23 cellular contexts compared by ENCODE assay signal in the genomic region with DNA sequence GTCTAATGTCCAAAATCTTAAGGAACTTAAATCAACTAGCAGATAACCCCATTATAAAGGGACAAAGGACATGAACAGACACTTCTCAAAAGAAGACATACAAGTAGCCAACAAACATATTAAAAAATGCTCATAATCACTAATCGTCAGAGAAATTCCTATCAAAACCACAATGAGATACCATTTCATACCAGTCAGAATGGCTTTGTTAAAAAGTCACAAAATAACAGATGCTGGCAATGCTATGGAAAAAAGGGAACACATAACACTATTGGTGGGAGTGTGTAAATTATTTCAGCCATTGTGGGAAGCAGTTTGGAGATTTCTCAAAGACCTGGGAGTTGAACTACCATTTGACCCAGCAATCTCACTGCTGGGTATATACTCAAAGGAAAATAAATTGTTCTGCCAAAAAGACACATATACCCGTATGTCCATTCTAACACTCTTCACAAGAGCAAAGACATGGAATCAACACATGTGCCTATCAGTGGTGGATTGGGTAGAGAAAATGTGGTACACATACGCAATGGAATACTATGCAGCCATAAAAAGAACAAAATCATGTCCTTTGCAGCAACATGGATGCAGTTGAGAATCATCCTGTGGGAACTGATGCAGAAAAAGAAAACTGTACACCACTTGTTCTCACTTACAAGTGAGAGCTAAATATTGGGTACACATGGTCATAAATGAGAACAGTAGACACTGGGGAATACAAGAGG.
DNase-seq lines count a peak whose midpoint lies in the region; ATAC-seq, FAIRE-seq and TF ChIP-seq lines count a peak whose summit lies in the region.
"Had no signal": no experiment of that assay in that cellular context is flagged by ENCODE, and none has a peak within 500 bp of the region (broad histone marks: within the 10 kb centered on the region; RNA-seq: fewer than 3 reads in every experiment).

No MANE protein-coding gene starts in this region.

- no peak overlapping the region for H3K9ac ChIP-seq in GM23248
- no peak overlapping the region for H3K9ac ChIP-seq in astrocyte (ENCODE audit: low read length)
- H3K9ac ChIP-seq in neuronal stem cell (ENCODE audit: low read depth, low read length, poor library complexity), result no peak overlapping the region
- H3K9ac ChIP-seq: BLaER1 treated with 17β-estradiol and CSF1 and Interleukin-3, amounts not matched to agents 10 nM and 100 nM had no signal

- H3K27ac ChIP-seq in GM23248 (peak overlapping the region; percentile 18; the same call in 1 of the 2 replicates), astrocyte (ENCODE audit: low read depth, low read length) (no peak overlapping the region), neuronal stem cell (replicated peaks; ENCODE audit: low read length) (no peak overlapping the region), right cardiac atrium (ENCODE audit: low read length) (no peak overlapping the region)
- H3K27ac ChIP-seq: BLaER1 treated with 17β-estradiol and CSF1 and Interleukin-3, amounts not matched to agents 10 nM and 100 nM; HL-60; SJSA1 had no signal

- H3K4me3 ChIP-seq in AG10803 (ENCODE audit: low read length) (no peak overlapping the region), GM23248 (no peak overlapping the region), astrocyte (ENCODE audit: insufficient read depth, low read depth, low read length) (no peak overlapping the region), fibroblast of pulmonary artery (replicated peaks; ENCODE audit: low read depth, low read length) (no peak overlapping the region), neuronal stem cell (ENCODE audit: low read length in 2 of 2) (no peak overlapping the region), right cardiac atrium (ENCODE audit: low read length) (no peak overlapping the region)
- H3K4me3 ChIP-seq: BLaER1 treated with 17β-estradiol and CSF1 and Interleukin-3, amounts not matched to agents 10 nM and 100 nM; GM23338; SJSA1 had no signal

- no peak overlapping the region for H2BK12ac ChIP-seq in neuronal stem cell (ENCODE audit: low read length)

- H3K4me2 ChIP-seq in GM23248 (ENCODE audit: unreplicated experiment) (peak overlapping the region; percentile 13), astrocyte (ENCODE audit: low read length) (no peak overlapping the region), neuronal stem cell (ENCODE audit: insufficient read depth, low read length, poor library complexity, severe bottlenecking) (no peak overlapping the region)
- H3K4me2 ChIP-seq: BLaER1 treated with 17β-estradiol and CSF1 and Interleukin-3, amounts not matched to agents 10 nM and 100 nM; GM23338 had no signal

- H3K27me3 ChIP-seq in GM23248 (replicated peaks; ENCODE audit: insufficient read depth), result no peaks in the 10 kb centered on the region
- H3K27me3 ChIP-seq in astrocyte (ENCODE audit: insufficient read depth, low read length), result no peaks in the 10 kb centered on the region
- no peaks in the 10 kb centered on the region for H3K27me3 ChIP-seq in neuronal stem cell (ENCODE audit: control insufficient read depth in 3 of 3, insufficient read depth in 3 of 3, low read depth in 1 of 3, low read length in 3 of 3)
- H3K27me3 ChIP-seq in right cardiac atrium (ENCODE audit: control insufficient read depth, insufficient read depth), result no peaks in the 10 kb centered on the region
- H3K27me3 ChIP-seq: BLaER1 treated with 17β-estradiol and CSF1 and Interleukin-3, amounts not matched to agents 10 nM and 100 nM; SJSA1 had no signal

- TF ChIP-seq CTCF in AG10803 (conservative IDR thresholded peaks at IDR 0.05; ENCODE audit: low read length) (no peak), astrocyte (IDR thresholded peaks at IDR 0.05; ENCODE audit: insufficient read depth, low read depth, low read length) (no peak), fibroblast of pulmonary artery (IDR thresholded peaks at IDR 0.05; ENCODE audit: low read length, missing control alignments) (no peak)

- H3K4me1 Mint-ChIP-seq in astrocyte (ENCODE audit: low read depth, unreplicated experiment), result peaks cover 20% of the 10 kb centered on the region

- H3K9me3 ChIP-seq in GM23248 (ENCODE audit: low read depth) (no peaks in the 10 kb centered on the region), astrocyte (ENCODE audit: insufficient read depth, low read depth, low read length) (no peaks in the 10 kb centered on the region), neuronal stem cell (replicated peaks in 1 of 2; ENCODE audit: control insufficient read depth in 2 of 2, insufficient read depth in 1 of 2, low read depth in 1 of 2, low read length in 2 of 2) (peaks cover 0 to 17% of the 10 kb centered on the region in 2 donors), right cardiac atrium (ENCODE audit: control insufficient read depth, low read length) (no peaks in the 10 kb centered on the region)
- H3K9me3 ChIP-seq: SJSA1 had no signal

- intact Hi-C loops in right cardiac atrium (cut with DNase I), result no loop called here

- H4K20me1 ChIP-seq in GM23248 (ENCODE audit: insufficient read depth), result 0 out of 2 replicates have a peak, but pooled peaks cover 7% of the 10 kb centered on the region
- H4K20me1 ChIP-seq in astrocyte (ENCODE audit: insufficient read depth, low read length), result peaks cover 32% of the 10 kb centered on the region

- peaks cover 1% of the 10 kb centered on the region for H3F3A ChIP-seq in GM23248 (ENCODE audit: insufficient read depth)

- peaks cover 99% of the 10 kb centered on the region for H3K79me2 ChIP-seq in GM23248 (ENCODE audit: insufficient read depth)
- peaks cover 82% of the 10 kb centered on the region for H3K79me2 ChIP-seq in astrocyte (ENCODE audit: insufficient read depth, low read length)

- no peak overlapping the region for H3K18ac ChIP-seq in neuronal stem cell (ENCODE audit: low read length)

- H3K23ac ChIP-seq in neuronal stem cell (ENCODE audit: low read depth, low read length, poor library complexity), result no peak overlapping the region

- H2AK5ac ChIP-seq in neuronal stem cell (ENCODE audit: low read depth, low read length), result no peak overlapping the region

- H3K36me3 ChIP-seq in GM23248 (ENCODE audit: low read depth) (peaks cover 9% of the 10 kb centered on the region; the same call in 1 of the 2 replicates), astrocyte (ENCODE audit: insufficient read depth, low read length) (peaks cover 7% of the 10 kb centered on the region), neuronal stem cell (replicated peaks in 1 of 2; ENCODE audit: control insufficient read depth in 2 of 2, insufficient read depth in 2 of 2, low read length in 2 of 2) (peaks cover 5 to 20% of the 10 kb centered on the region in 2 donors)

- H3K36me3 Mint-ChIP-seq in astrocyte (ENCODE audit: low read depth, unreplicated experiment), result peaks cover 3% of the 10 kb centered on the region

- no peak overlapping the region for H3K4ac ChIP-seq in neuronal stem cell (ENCODE audit: low read length)

- H3K79me1 ChIP-seq in neuronal stem cell (ENCODE audit: low read depth, low read length), result peaks cover 3% of the 10 kb centered on the region

- no peak overlapping the region for H2BK5ac ChIP-seq in neuronal stem cell (ENCODE audit: low read length)

- H3K4me1 ChIP-seq in GM23248 (ENCODE audit: insufficient read depth) (peaks cover 25% of the 10 kb centered on the region), astrocyte (ENCODE audit: insufficient read depth, low read length) (no peaks in the 10 kb centered on the region), neuronal stem cell (ENCODE audit: control insufficient read depth in 2 of 2, insufficient read depth in 1 of 2, low read depth in 1 of 2, low read length in 2 of 2) (no peaks in the 10 kb centered on the region), right cardiac atrium (ENCODE audit: control insufficient read depth, insufficient read depth, low read length) (no peaks in the 10 kb centered on the region)

- FAIRE-seq in astrocyte (lab: Jason Lieb, UNC), result no peak
- FAIRE-seq: A204.1 had no signal

- no peaks in the 10 kb centered on the region for H3K9me2 ChIP-seq in GM23248 (ENCODE audit: insufficient read depth)

- peak; percentile 42 for DNase-seq in AG10803 (ENCODE audit: low read depth)
- DNase-seq in GM23248, result peak; percentile 38
- DNase-seq in astrocyte (ENCODE audit: low read depth), result peak; percentile 62
- peak; percentile 44 for DNase-seq in fibroblast of pulmonary artery (ENCODE audit: low read depth)
- no peak for DNase-seq in neuronal stem cell (ENCODE audit: low spot score)
- DNase-seq in right cardiac atrium, result no peak
- no peak for DNase-seq in amygdala (lab: John Stamatoyannopoulos, UW)
- DNase-seq: CD8-positive, alpha-beta T cell; DMS53; IMR-90; Karpas-422; MM.1S; NCI-H1092; NCI-H1436 treated with DMSO at 0.1 percent for 48 hours; NCI-H2029; NCI-H526 had no signal

- in situ Hi-C loops in GM23248 (cut with MboI), result loop anchor here (10.0 kb wide), 1 partner anchor 58 kb away; no protein-coding TSS in a partner anchor

- no peak overlapping the region for H3K14ac ChIP-seq in neuronal stem cell (ENCODE audit: low read length)

- H3K4me3 Mint-ChIP-seq in astrocyte (ENCODE audit: unreplicated experiment), result no peak overlapping the region
- H3K4me3 Mint-ChIP-seq: CD8-positive, alpha-beta T cell; GM23338 had no signal

- no peak overlapping the region for H4K91ac ChIP-seq in neuronal stem cell (ENCODE audit: low read depth, low read length, poor library complexity)

- no peak overlapping the region for H4K8ac ChIP-seq in neuronal stem cell (ENCODE audit: low read depth, low read length)

- no peak for ATAC-seq in right cardiac atrium
- ATAC-seq in HG03521 (IDR thresholded peaks at IDR 0.05; ENCODE audit: unreplicated experiment), result no peak
- ATAC-seq: CD8-positive, alpha-beta T cell; GM23338; HCT116 had no signal

- no peak overlapping the region for H2AFZ ChIP-seq in GM23248
- no peak overlapping the region for H2AFZ ChIP-seq in astrocyte (ENCODE audit: low read depth, low read length)
- no peak overlapping the region for H2AFZ ChIP-seq in neuronal stem cell (ENCODE audit: low read length)
- H2AFZ ChIP-seq: GM23338 had no signal

- H3K27me3 Mint-ChIP-seq in astrocyte (ENCODE audit: low read depth, unreplicated experiment), result no peaks in the 10 kb centered on the region

- H3K9me3 Mint-ChIP-seq in astrocyte (ENCODE audit: unreplicated experiment), result no peaks in the 10 kb centered on the region
- H3K9me3 Mint-ChIP-seq: GM23338 had no signal

- 56 to 65% methylated on average over 3 of the region's 3 CpGs for WGBS in GM23248 (ENCODE audit: low coverage in 1 of 2, low lambda C conversion rate in 2 of 2, missing lambda C conversion rate in 2 of 2), 2 experiments
- no CpG with 5 or more reads among the region's 3 CpGs for WGBS in neuronal stem cell (ENCODE audit: extremely low coverage in 2 of 2, insufficient read length in 2 of 2, insufficient replicate concordance in 1 of 2), 2 donors
- 93% methylated on average over 3 of the region's 3 CpGs for WGBS in right cardiac atrium

- H2BK120ac ChIP-seq in neuronal stem cell (ENCODE audit: low read depth, low read length), result no peak overlapping the region

- no peak overlapping the region for H2BK15ac ChIP-seq in neuronal stem cell (ENCODE audit: low read length)

- peak overlapping the region; percentile 81 for H3K27ac Mint-ChIP-seq in astrocyte (ENCODE audit: unreplicated experiment)
- H3K27ac Mint-ChIP-seq: CD8-positive, alpha-beta T cell had no signal

Comparison
In these comparisons a context has a peak if more than half of its experiments do, and no peak if none do; other contexts are left out.
1. DNase-seq: peak in AG10803 (single experiment), GM23248 (single experiment), astrocyte (single experiment) and fibroblast of pulmonary artery (single experiment); none in neuronal stem cell (single experiment), right cardiac atrium (0 of 3) and amygdala (0 of 56).